In the genomic region with DNA sequence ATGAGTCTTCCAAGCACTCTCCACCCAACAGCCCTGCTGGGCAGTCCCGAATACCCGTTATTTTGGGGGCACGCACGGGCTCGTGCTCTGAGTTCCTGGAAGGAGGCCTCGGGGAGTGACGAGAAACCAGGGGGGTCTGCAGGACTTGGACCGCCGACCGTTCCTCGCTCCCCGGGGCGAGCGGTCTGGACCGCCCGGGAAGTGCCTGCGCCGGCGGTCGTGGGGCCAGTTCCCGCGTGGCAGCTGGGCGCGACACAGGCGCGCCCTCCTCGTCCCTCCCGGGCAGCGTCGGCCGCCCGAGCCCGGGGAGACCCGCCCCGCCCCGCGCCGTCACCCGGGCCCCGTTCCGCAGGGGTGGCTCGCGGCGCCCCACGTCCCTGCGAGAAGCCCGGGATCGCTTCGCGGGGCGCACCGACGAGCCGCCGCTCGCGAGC, we compare ENCODE assay signal across 8 cellular contexts. TPM values are rescaled to one million over a fixed set of nuclear protein-coding genes. Genes with fewer than 3 reads are reported as not detected.
DNase-seq lines count a peak whose midpoint lies in the region; ATAC-seq and TF ChIP-seq lines count a peak whose summit lies in the region.

No MANE protein-coding gene starts in this region.

- H3K27me3 Mint-ChIP-seq in CD4-positive, CD25-positive, alpha-beta regulatory T cell: peaks cover 78% of the 10 kb centered on the region

- no peak for TF ChIP-seq RAD21 in neural cell (conservative IDR thresholded peaks at IDR 0.05)

- peaks cover 9% of the 10 kb centered on the region for H3K4me1 ChIP-seq in CD4-positive, CD25-positive, alpha-beta regulatory T cell (ENCODE audit: control insufficient read depth, insufficient read depth, low read length, poor library complexity, severe bottlenecking)

- ATAC-seq in CD4-positive, CD25-positive, alpha-beta regulatory T cell (ENCODE audit: low read depth in 2 of 2): peak; percentile 22 to 34
- ATAC-seq in GM19395 (IDR thresholded peaks at IDR 0.05; ENCODE audit: unreplicated experiment) (peak; percentile 40), HG03457 (IDR thresholded peaks at IDR 0.05; ENCODE audit: unreplicated experiment) (peak; percentile 28)

- H3K4me3 ChIP-seq in CD4-positive, CD25-positive, alpha-beta regulatory T cell (ENCODE audit: low read depth, low read length): peak overlapping the region; percentile 38
- H3K4me3 ChIP-seq in WI38 (ENCODE audit: low read depth, low read length): peak overlapping the region; percentile 67
- peak overlapping the region; percentile 76 for H3K4me3 ChIP-seq in fibroblast of pulmonary artery (replicated peaks; ENCODE audit: low read depth, low read length)
- peak overlapping the region; percentile 80 for H3K4me3 ChIP-seq in neural cell (ENCODE audit: low read length)

- no peak for TF ChIP-seq EP300 in neural cell (conservative IDR thresholded peaks at IDR 0.05; ENCODE audit: poor library complexity, severe bottlenecking)

- no peaks in the 10 kb centered on the region for H3K9me3 ChIP-seq in CD4-positive, CD25-positive, alpha-beta regulatory T cell (ENCODE audit: control insufficient read depth in 2 of 2, low read length in 2 of 2)
- no peaks in the 10 kb centered on the region for H3K9me3 ChIP-seq in neural cell (ENCODE audit: low read length)

- H3K27ac ChIP-seq in CD4-positive, CD25-positive, alpha-beta regulatory T cell (ENCODE audit: insufficient read depth, low read length, poor library complexity, severe bottlenecking): no peak overlapping the region
- peak overlapping the region; percentile 13 for H3K27ac ChIP-seq in neural cell (ENCODE audit: low read length)

- H3K27ac Mint-ChIP-seq in CD4-positive, CD25-positive, alpha-beta regulatory T cell: no peak overlapping the region

- H3K9me2 ChIP-seq in neural cell (ENCODE audit: insufficient read depth, low read length): no peaks in the 10 kb centered on the region

- no peaks in the 10 kb centered on the region for H3K36me3 ChIP-seq in CD4-positive, CD25-positive, alpha-beta regulatory T cell (ENCODE audit: control insufficient read depth, insufficient read depth, low read length)
- H3K36me3 ChIP-seq in neural cell (ENCODE audit: insufficient read depth, low read length): no peaks in the 10 kb centered on the region

- H2AFZ ChIP-seq in neural cell (ENCODE audit: low read depth, low read length): peak overlapping the region; percentile 38

- H3K4me2 ChIP-seq in neural cell (ENCODE audit: low read length): peak overlapping the region; percentile 75

- peaks cover 14 to 25% (median 17%) of the 10 kb centered on the region in 4 donors for H3K4me1 Mint-ChIP-seq in CD4-positive, CD25-positive, alpha-beta regulatory T cell

- peak in 1 of 3 donors; percentile 5 for DNase-seq in CD4-positive, CD25-positive, alpha-beta regulatory T cell
- DNase-seq in fibroblast of pulmonary artery (ENCODE audit: low read depth) (peak; percentile 32), SW480 (ENCODE audit: low spot score) (no peak), AG08396 (ENCODE audit: low spot score) (no peak)

- H3K9ac ChIP-seq in neural cell (ENCODE audit: low read length): peak overlapping the region; percentile 90

- H3K36me3 Mint-ChIP-seq in CD4-positive, CD25-positive, alpha-beta regulatory T cell: no peaks in the 10 kb centered on the region

- no peaks in the 10 kb centered on the region for H4K20me1 ChIP-seq in neural cell (ENCODE audit: insufficient read depth)

- peaks cover 6% of the 10 kb centered on the region for H3F3A ChIP-seq in neural cell (ENCODE audit: insufficient read depth, low read length, poor library complexity, severe bottlenecking)

- H3K27me3 ChIP-seq in CD4-positive, CD25-positive, alpha-beta regulatory T cell (ENCODE audit: control insufficient read depth, insufficient read depth, low read length): peaks cover 40% of the 10 kb centered on the region
- H3K27me3 ChIP-seq in neural cell (ENCODE audit: insufficient read depth, low read depth, low read length): no peaks in the 10 kb centered on the region

- H3K79me2 ChIP-seq in neural cell (replicated peaks; ENCODE audit: insufficient read depth, low read length): peaks cover 4% of the 10 kb centered on the region

- peak overlapping the region; percentile 76 to 93 (median 87) for H3K4me3 Mint-ChIP-seq in CD4-positive, CD25-positive, alpha-beta regulatory T cell

- TF ChIP-seq CTCF in WI38 (IDR thresholded peaks at IDR 0.05; ENCODE audit: low read depth, low read length) (no peak), fibroblast of pulmonary artery (IDR thresholded peaks at IDR 0.05; ENCODE audit: low read length, missing control alignments) (no peak), neural cell (IDR thresholded peaks at IDR 0.05; ENCODE audit: poor library complexity, severe bottlenecking) (no peak)

- H3K9me3 Mint-ChIP-seq in CD4-positive, CD25-positive, alpha-beta regulatory T cell: peaks cover 0 to 2% (median 0%) of the 10 kb centered on the region in 7 donors

TF ChIP-seq in neural cell, 6 proteins besides CTCF, POLR2A, EP300 and RAD21:
- TF ChIP-seq MXI1 (conservative IDR thresholded peaks at IDR 0.05; ENCODE audit: poor library complexity, severe bottlenecking): no peak
- TF ChIP-seq, protein P1, sequence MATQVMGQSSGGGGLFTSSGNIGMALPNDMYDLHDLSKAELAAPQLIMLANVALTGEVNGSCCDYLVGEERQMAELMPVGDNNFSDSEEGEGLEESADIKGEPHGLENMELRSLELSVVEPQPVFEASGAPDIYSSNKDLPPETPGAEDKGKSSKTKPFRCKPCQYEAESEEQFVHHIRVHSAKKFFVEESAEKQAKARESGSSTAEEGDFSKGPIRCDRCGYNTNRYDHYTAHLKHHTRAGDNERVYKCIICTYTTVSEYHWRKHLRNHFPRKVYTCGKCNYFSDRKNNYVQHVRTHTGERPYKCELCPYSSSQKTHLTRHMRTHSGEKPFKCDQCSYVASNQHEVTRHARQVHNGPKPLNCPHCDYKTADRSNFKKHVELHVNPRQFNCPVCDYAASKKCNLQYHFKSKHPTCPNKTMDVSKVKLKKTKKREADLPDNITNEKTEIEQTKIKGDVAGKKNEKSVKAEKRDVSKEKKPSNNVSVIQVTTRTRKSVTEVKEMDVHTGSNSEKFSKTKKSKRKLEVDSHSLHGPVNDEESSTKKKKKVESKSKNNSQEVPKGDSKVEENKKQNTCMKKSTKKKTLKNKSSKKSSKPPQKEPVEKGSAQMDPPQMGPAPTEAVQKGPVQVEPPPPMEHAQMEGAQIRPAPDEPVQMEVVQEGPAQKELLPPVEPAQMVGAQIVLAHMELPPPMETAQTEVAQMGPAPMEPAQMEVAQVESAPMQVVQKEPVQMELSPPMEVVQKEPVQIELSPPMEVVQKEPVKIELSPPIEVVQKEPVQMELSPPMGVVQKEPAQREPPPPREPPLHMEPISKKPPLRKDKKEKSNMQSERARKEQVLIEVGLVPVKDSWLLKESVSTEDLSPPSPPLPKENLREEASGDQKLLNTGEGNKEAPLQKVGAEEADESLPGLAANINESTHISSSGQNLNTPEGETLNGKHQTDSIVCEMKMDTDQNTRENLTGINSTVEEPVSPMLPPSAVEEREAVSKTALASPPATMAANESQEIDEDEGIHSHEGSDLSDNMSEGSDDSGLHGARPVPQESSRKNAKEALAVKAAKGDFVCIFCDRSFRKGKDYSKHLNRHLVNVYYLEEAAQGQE (IDR thresholded peaks at IDR 0.05; ENCODE audit: borderline replicate concordance): no peak
- TF ChIP-seq SMC3 (conservative IDR thresholded peaks at IDR 0.05; ENCODE audit: poor library complexity): no peak
- no peak for TF ChIP-seq POLR2AphosphoS5 (IDR thresholded peaks at IDR 0.05)
- no peak for TF ChIP-seq TAF1 (IDR thresholded peaks at IDR 0.05; ENCODE audit: low read depth)
- TF ChIP-seq EZH2 (IDR thresholded peaks at IDR 0.05; ENCODE audit: borderline replicate concordance, insufficient read depth, low read length, poor library complexity, severe bottlenecking): no peak

RNA-seq across cellular contexts. Expression of a gene that starts 0.4 kb away (rescaled TPM):
- total RNA-seq in CD4-positive, CD25-positive, alpha-beta regulatory T cell: 2.1 TPM
- under 1 TPM; 0.10 to 0.89 (median 0.22) TPM for polyA plus RNA-seq in CD4-positive, CD25-positive, alpha-beta regulatory T cell
- polyA plus RNA-seq in neural cell: 38.7 and 42.8 TPM in 2 replicates
- 111 and 114 TPM in 2 replicates for polyA minus RNA-seq in neural cell

Comparison
In these comparisons a context has a peak if more than half of its experiments do, and no peak if none do; other contexts are left out.
1. RNA of a gene that starts 0.4 kb away (polyA plus RNA-seq): 38.7 to 42.8 TPM in neural cell; 0.10 to 0.89 TPM in CD4-positive, CD25-positive, alpha-beta regulatory T cell; every median in the first group is over 10 times any median in the second.
2. Peak in every context shown above with its lines, with median percentiles within 50 percentile points of each other: ATAC-seq and H3K4me3 ChIP-seq.